In genomic region chr10:31590023-31590800, GRCh38 we compare ENCODE assay signal across 29 cellular contexts.
DNase-seq lines count a peak whose midpoint lies in the region; ATAC-seq, FAIRE-seq and TF ChIP-seq lines count a peak whose summit lies in the region.
"Had no signal": no experiment of that assay in that cellular context is flagged by ENCODE, and none has a peak within 500 bp of the region (broad histone marks: within the 10 kb centered on the region; RNA-seq: fewer than 3 reads in every experiment).

No MANE protein-coding gene starts in this region.

- no peaks in the 10 kb centered on the region for H3K27me3 ChIP-seq in osteoblast (ENCODE audit: insufficient read depth, low read length)
- H3K27me3 ChIP-seq: gastroesophageal sphincter had no signal

- peak; percentile 20 for FAIRE-seq in HTR-8/SVneo (lab: Jason Lieb, UNC)
- FAIRE-seq: colon, GM12891, K562, TTC549, urothelium cell line had no signal

- H3K4me1 ChIP-seq in osteoblast (ENCODE audit: insufficient read depth, low read length), result no peaks in the 10 kb centered on the region
- H3K4me1 ChIP-seq: gastroesophageal sphincter had no signal

- H3K4me3 ChIP-seq in osteoblast (ENCODE audit: insufficient read depth, low read length), result no peak overlapping the region
- H3K4me3 ChIP-seq: gastroesophageal sphincter, K562 had no signal

- no peaks in the 10 kb centered on the region for H3K79me2 ChIP-seq in osteoblast (ENCODE audit: insufficient read depth, low read length)

- H3K9me3 Mint-ChIP-seq in dendritic cell treated with granulocyte-macrophage colony-stimulating factor and Interleukin-4, amounts not matched to agents 40 ng/mL and 50 ng/mL, for 4 days, result peaks cover 22% of the 10 kb centered on the region
- H3K9me3 Mint-ChIP-seq in osteocyte (ENCODE audit: unreplicated experiment), result peaks cover 19% of the 10 kb centered on the region

- TF ChIP-seq CTCF in osteoblast (IDR thresholded peaks at IDR 0.05; ENCODE audit: extremely low read depth, low read depth, low read length) (no peak), GM13977 (IDR thresholded peaks at IDR 0.05; ENCODE audit: extremely low read depth, insufficient read depth, missing control alignments) (no peak), osteocyte (IDR thresholded peaks at IDR 0.05) (no peak)

- H4K20me1 ChIP-seq in osteoblast (ENCODE audit: insufficient read depth, low read length), result no peaks in the 10 kb centered on the region

- peak overlapping the region; percentile 74 for H3K27ac Mint-ChIP-seq in dendritic cell treated with granulocyte-macrophage colony-stimulating factor and Interleukin-4, amounts not matched to agents 40 ng/mL and 50 ng/mL, for 4 days
- no peak overlapping the region for H3K27ac Mint-ChIP-seq in osteocyte (ENCODE audit: unreplicated experiment)
- H3K27ac Mint-ChIP-seq: activated naive CD4-positive, alpha-beta T cell treated with anti-CD3 and anti-CD28 coated beads, Interleukin-2, amount 10 ng/mL, durations not matched to agents 7 days and 5 days; activated T-helper 1 cell treated with anti-CD3 and anti-CD28 coated beads, Interleukin-12 subunit alpha, Interleukin-12 subunit beta, Interleukin-2, Interleukin-4 antibody, amounts not matched to agents 30 ng/mL and 10 ng/mL and 1 ng/mL, durations not matched to agents 14 hours and 24 hours and 36 hours; CD4-positive, alpha-beta memory T cell; T-cell had no signal

- no peaks in the 10 kb centered on the region for H3K9me3 ChIP-seq in osteoblast (ENCODE audit: low read depth, low read length)

- peaks cover 57% of the 10 kb centered on the region for H3K4me1 Mint-ChIP-seq in dendritic cell treated with granulocyte-macrophage colony-stimulating factor and Interleukin-4, amounts not matched to agents 40 ng/mL and 50 ng/mL, for 4 days (ENCODE audit: low read depth)
- no peaks in the 10 kb centered on the region for H3K4me1 Mint-ChIP-seq in osteocyte (ENCODE audit: unreplicated experiment)

- H3K36me3 Mint-ChIP-seq in dendritic cell treated with granulocyte-macrophage colony-stimulating factor and Interleukin-4, amounts not matched to agents 40 ng/mL and 50 ng/mL, for 4 days (ENCODE audit: low read depth), result peaks cover 13% of the 10 kb centered on the region
- H3K36me3 Mint-ChIP-seq in osteocyte (ENCODE audit: unreplicated experiment), result no peaks in the 10 kb centered on the region
- H3K36me3 Mint-ChIP-seq: activated naive CD4-positive, alpha-beta T cell treated with anti-CD3 and anti-CD28 coated beads, Interleukin-2, amount 10 ng/mL, durations not matched to agents 7 days and 5 days; T-cell had no signal

- H3K4me2 ChIP-seq in osteoblast (ENCODE audit: insufficient read depth, low read length), result no peak overlapping the region

- no peak overlapping the region for H3K27ac ChIP-seq in osteoblast (ENCODE audit: low read depth, low read length)
- H3K27ac ChIP-seq: gastroesophageal sphincter had no signal

- H3K36me3 ChIP-seq in osteoblast (ENCODE audit: insufficient read depth, low read length), result no peaks in the 10 kb centered on the region
- H3K36me3 ChIP-seq: gastroesophageal sphincter had no signal

- in situ Hi-C loops in GM13977 (cut with MboI; ENCODE audit: low pct_unique_long_range_greater_than_20kb, low sequenced_read_pairs, unreplicated experiment), result no loop called here

- intact Hi-C loops in dendritic cell treated with granulocyte-macrophage colony-stimulating factor and Interleukin-4, amounts not matched to agents 40 ng/mL and 50 ng/mL, for 4 days (cut with micrococcal nuclease), result loop anchor here (10.0 kb wide), 1 partner anchor 55 kb away; no protein-coding TSS in a partner anchor

- DNase-seq in HTR-8/SVneo (ENCODE audit: insufficient read length, low spot score) (no peak), NOMO-1 (lab: John Stamatoyannopoulos, UW; ENCODE audit: unreplicated experiment in 2 of 2) (peak; percentile 16 to 72), osteoblast (ENCODE audit: insufficient read length, low spot score, missing footprints) (no peak), HuH-7.5 (ENCODE audit: low spot score) (no peak), GM13977 (ENCODE audit: low spot score) (no peak), osteocyte (ENCODE audit: extremely low spot score, unreplicated experiment) (no peak)
- DNase-seq: activated CD4-positive, alpha-beta T cell treated with anti-CD3 and anti-CD28 coated beads, Interleukin-2, amount 50 U/mL, for 48 hours; activated naive CD4-positive, alpha-beta T cell treated with anti-CD3 and anti-CD28 coated beads, Interleukin-2, amount 10 ng/mL, durations not matched to agents 7 days and 5 days; amygdala; CD4-positive, alpha-beta memory T cell; hippocampal formation; left colon; mesendoderm; MM.1S; SHP77 treated with DMSO at 0.1 percent for 48 hours; stimulated activated naive CD4-positive, alpha-beta T cell treated with Interleukin-2 at 50 U/mL for 16 hours; T-cell had no signal

- no peaks in the 10 kb centered on the region for H3K27me3 Mint-ChIP-seq in dendritic cell treated with granulocyte-macrophage colony-stimulating factor and Interleukin-4, amounts not matched to agents 40 ng/mL and 50 ng/mL, for 4 days
- H3K27me3 Mint-ChIP-seq in osteocyte (ENCODE audit: unreplicated experiment), result no peaks in the 10 kb centered on the region

- no peak for ATAC-seq in GM19467 (IDR thresholded peaks at IDR 0.05; ENCODE audit: unreplicated experiment)
- ATAC-seq: activated CD4-positive, CD25-positive, alpha-beta regulatory T cell treated with anti-CD3 and anti-CD28 coated beads, Interleukin-2, amount 50 U/mL, for 24 hours; esophagus mucosa; gastroesophageal sphincter; K562; left colon; Panc1; T-cell had no signal

- no peak overlapping the region for H3K4me3 Mint-ChIP-seq in dendritic cell treated with granulocyte-macrophage colony-stimulating factor and Interleukin-4, amounts not matched to agents 40 ng/mL and 50 ng/mL, for 4 days
- H3K4me3 Mint-ChIP-seq in osteocyte (ENCODE audit: unreplicated experiment), result no peak overlapping the region
- H3K4me3 Mint-ChIP-seq: activated naive CD4-positive, alpha-beta T cell treated with anti-CD3 and anti-CD28 coated beads, Interleukin-2, amount 10 ng/mL, durations not matched to agents 7 days and 5 days; activated T-helper 1 cell treated with anti-CD3 and anti-CD28 coated beads, Interleukin-12 subunit alpha, Interleukin-12 subunit beta, Interleukin-2, Interleukin-4 antibody, amounts not matched to agents 30 ng/mL and 10 ng/mL and 1 ng/mL, durations not matched to agents 14 hours and 24 hours and 36 hours; CD4-positive, alpha-beta memory T cell; T-cell had no signal

- H2AFZ ChIP-seq in osteoblast (ENCODE audit: low read length), result peak overlapping the region; percentile 12

Comparison
In these comparisons a context has a peak if more than half of its experiments do, and no peak if none do; other contexts are left out.
1. DNase-seq: peak in NOMO-1 (2 of 2); none in HTR-8/SVneo (single experiment), osteoblast (single experiment), HuH-7.5 (single experiment), GM13977 (single experiment) and osteocyte (single experiment).